ENCODE assay signal across 20 cellular contexts in the genomic region with DNA sequence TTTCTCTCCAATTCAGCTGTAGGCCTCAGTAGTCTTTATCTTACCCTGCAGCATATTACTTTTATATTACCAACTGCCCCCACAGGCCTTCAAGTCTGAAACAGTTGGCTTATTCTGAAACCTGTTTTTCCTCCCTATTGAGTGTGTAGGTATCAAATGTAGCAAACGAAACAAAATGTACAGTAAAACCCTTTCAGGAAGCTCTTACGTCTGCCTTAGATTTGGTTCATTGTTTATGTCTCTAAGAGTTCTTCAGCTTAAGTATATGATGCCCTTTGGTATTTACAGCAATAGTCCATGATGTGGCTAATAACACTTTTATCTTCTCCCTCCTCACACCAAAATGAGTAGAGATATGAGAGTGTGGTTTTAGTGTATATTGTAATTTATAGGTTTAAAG.
A peak's percentile ranks its signal among the peaks of the same experiment; 100 is the strongest.
DNase-seq lines count a peak whose midpoint lies in the region; ATAC-seq, FAIRE-seq and TF ChIP-seq lines count a peak whose summit lies in the region.
"Had no signal": no experiment of that assay in that cellular context is flagged by ENCODE, and none has a peak within 500 bp of the region (broad histone marks: within the 10 kb centered on the region; RNA-seq: fewer than 3 reads in every experiment).

No MANE protein-coding gene starts in this region.

- DNase-seq in activated CD4-positive, alpha-beta T cell treated with anti-CD3 and anti-CD28 coated beads, Interleukin-2, amount 10 ng/mL, durations not matched to agents 24 days and 14 days = no peak
- DNase-seq in activated CD4-positive, alpha-beta T cell treated with anti-CD3 and anti-CD28 coated beads, Interleukin-2, amount 50 U/mL, for 1 hour = no peak
- DNase-seq in Peyer's patch = no peak
- no peak for DNase-seq in activated naive CD8-positive, alpha-beta T cell treated with anti-CD3 and anti-CD28 coated beads, Interleukin-2, amount 50 U/mL, for 24 hours
- DNase-seq in stimulated activated naive B cell treated with anti-CD40 and anti-IgM and Interleukin-4, amounts not matched to agents 10 μg/mL and 1 μg/mL and 100 μg/mL, for 72 hours = no peak
- DNase-seq in MG63 = no peak
- no peak for DNase-seq in urothelium cell line (ENCODE audit: low spot score)
- DNase-seq in stimulated activated CD4-positive, alpha-beta T cell treated with anti-CD3 and anti-CD28 coated beads, Interleukin-4, amount 100 ng/mL, for 1 hour = no peak
- DNase-seq: activated CD8-positive, alpha-beta memory T cell treated with anti-CD3 and anti-CD28 coated beads for 24 hours; DMS79; esophagus squamous epithelium; NCI-H1092; NCI-H2171; stimulated activated CD4-positive, alpha-beta T cell treated with anti-CD3 and anti-CD28 coated beads, Interleukin-4, amount 100 ng/mL, for 4 hours; stimulated activated CD8-positive, alpha-beta memory T cell treated with anti-CD3 and anti-CD28 coated beads, Interleukin-4, amount 100 ng/mL, for 48 hours; transverse colon had no signal

- FAIRE-seq in urothelium cell line (lab: Jason Lieb, UNC) = no peak

- intact Hi-C loops in activated CD4-positive, alpha-beta T cell treated with anti-CD3 and anti-CD28 coated beads, Interleukin-2, amount 10 ng/mL, durations not matched to agents 24 days and 14 days (cut with micrococcal nuclease) = loop anchor here (1.0 kb wide), 1 partner anchor 8 kb away; no protein-coding TSS in a partner anchor

- peaks cover 0 to 24% (median 10%) of the 10 kb centered on the region in 4 donors for H3K4me1 ChIP-seq in Peyer's patch
- H3K4me1 ChIP-seq: parathyroid adenoma had no signal

- H3K9me3 Mint-ChIP-seq in activated CD4-positive, alpha-beta T cell treated with anti-CD3 and anti-CD28 coated beads, Interleukin-2, amount 10 ng/mL, durations not matched to agents 24 days and 14 days = no peaks in the 10 kb centered on the region
- H3K9me3 Mint-ChIP-seq in activated naive CD8-positive, alpha-beta T cell treated with anti-CD3 and anti-CD28 coated beads, Interleukin-2, amount 50 U/mL, for 24 hours = no peaks in the 10 kb centered on the region
- no peaks in the 10 kb centered on the region for H3K9me3 Mint-ChIP-seq in stimulated activated naive B cell treated with anti-CD40 and anti-IgM and Interleukin-4, amounts not matched to agents 10 μg/mL and 1 μg/mL and 100 μg/mL, for 72 hours

- peak overlapping the region; percentile 81 for H3K27ac Mint-ChIP-seq in activated CD4-positive, alpha-beta T cell treated with anti-CD3 and anti-CD28 coated beads, Interleukin-2, amount 10 ng/mL, durations not matched to agents 24 days and 14 days
- peak overlapping the region; percentile 94 for H3K27ac Mint-ChIP-seq in activated naive CD8-positive, alpha-beta T cell treated with anti-CD3 and anti-CD28 coated beads, Interleukin-2, amount 50 U/mL, for 24 hours
- peak overlapping the region; percentile 39 for H3K27ac Mint-ChIP-seq in stimulated activated naive B cell treated with anti-CD40 and anti-IgM and Interleukin-4, amounts not matched to agents 10 μg/mL and 1 μg/mL and 100 μg/mL, for 72 hours

- H3K36me3 Mint-ChIP-seq in activated CD4-positive, alpha-beta T cell treated with anti-CD3 and anti-CD28 coated beads, Interleukin-2, amount 10 ng/mL, durations not matched to agents 24 days and 14 days (ENCODE audit: low read depth) = peaks cover 47% of the 10 kb centered on the region
- peaks cover 73% of the 10 kb centered on the region for H3K36me3 Mint-ChIP-seq in activated naive CD8-positive, alpha-beta T cell treated with anti-CD3 and anti-CD28 coated beads, Interleukin-2, amount 50 U/mL, for 24 hours (ENCODE audit: low read depth)
- peaks cover 37 to 65% of the 10 kb centered on the region in 2 donors for H3K36me3 Mint-ChIP-seq in stimulated activated naive B cell treated with anti-CD40 and anti-IgM and Interleukin-4, amounts not matched to agents 10 μg/mL and 1 μg/mL and 100 μg/mL, for 72 hours

- H3K27ac ChIP-seq in Peyer's patch = peak overlapping the region in 3 of 4 donors; percentile 3 to 27 (median 13)
- H3K27ac ChIP-seq: BLaER1 treated with 17β-estradiol and CSF1 and Interleukin-3, amounts not matched to agents 10 nM and 100 nM; esophagus squamous epithelium; KMS-11; parathyroid adenoma; SK-N-MC had no signal

- H3K4me3 Mint-ChIP-seq in activated CD4-positive, alpha-beta T cell treated with anti-CD3 and anti-CD28 coated beads, Interleukin-2, amount 10 ng/mL, durations not matched to agents 24 days and 14 days = peak overlapping the region; percentile 42
- H3K4me3 Mint-ChIP-seq in activated naive CD8-positive, alpha-beta T cell treated with anti-CD3 and anti-CD28 coated beads, Interleukin-2, amount 50 U/mL, for 24 hours = peak overlapping the region; percentile 48
- no peak overlapping the region for H3K4me3 Mint-ChIP-seq in stimulated activated naive B cell treated with anti-CD40 and anti-IgM and Interleukin-4, amounts not matched to agents 10 μg/mL and 1 μg/mL and 100 μg/mL, for 72 hours

- ATAC-seq in activated naive CD8-positive, alpha-beta T cell treated with anti-CD3 and anti-CD28 coated beads, Interleukin-2, amount 50 U/mL, for 24 hours = peak; percentile 76
- no peak for ATAC-seq in stimulated activated naive B cell treated with anti-CD40 and anti-IgM and Interleukin-4, amounts not matched to agents 10 μg/mL and 1 μg/mL and 100 μg/mL, for 72 hours (replicated peaks)

- H3K4me1 Mint-ChIP-seq in activated CD4-positive, alpha-beta T cell treated with anti-CD3 and anti-CD28 coated beads, Interleukin-2, amount 10 ng/mL, durations not matched to agents 24 days and 14 days = peaks cover 78% of the 10 kb centered on the region
- H3K4me1 Mint-ChIP-seq in activated naive CD8-positive, alpha-beta T cell treated with anti-CD3 and anti-CD28 coated beads, Interleukin-2, amount 50 U/mL, for 24 hours = peaks cover 95% of the 10 kb centered on the region
- H3K4me1 Mint-ChIP-seq in stimulated activated naive B cell treated with anti-CD40 and anti-IgM and Interleukin-4, amounts not matched to agents 10 μg/mL and 1 μg/mL and 100 μg/mL, for 72 hours = peaks cover 52 to 85% of the 10 kb centered on the region in 2 donors

- H3K36me3 ChIP-seq in Peyer's patch = no peaks in the 10 kb centered on the region
- H3K36me3 ChIP-seq in MG63 = peaks cover 6% of the 10 kb centered on the region
- H3K36me3 ChIP-seq: esophagus squamous epithelium, transverse colon had no signal

- no peaks in the 10 kb centered on the region for H3K27me3 Mint-ChIP-seq in activated CD4-positive, alpha-beta T cell treated with anti-CD3 and anti-CD28 coated beads, Interleukin-2, amount 10 ng/mL, durations not matched to agents 24 days and 14 days
- no peaks in the 10 kb centered on the region for H3K27me3 Mint-ChIP-seq in activated naive CD8-positive, alpha-beta T cell treated with anti-CD3 and anti-CD28 coated beads, Interleukin-2, amount 50 U/mL, for 24 hours
- no peaks in the 10 kb centered on the region for H3K27me3 Mint-ChIP-seq in stimulated activated naive B cell treated with anti-CD40 and anti-IgM and Interleukin-4, amounts not matched to agents 10 μg/mL and 1 μg/mL and 100 μg/mL, for 72 hours

- TF ChIP-seq POLR2A in Peyer's patch (IDR thresholded peaks at IDR 0.05) = no peak

- no peaks in the 10 kb centered on the region for H3K27me3 ChIP-seq in Peyer's patch
- no peaks in the 10 kb centered on the region for H3K27me3 ChIP-seq in MG63
- H3K27me3 ChIP-seq: BLaER1 treated with 17β-estradiol and CSF1 and Interleukin-3, amounts not matched to agents 10 nM and 100 nM; esophagus squamous epithelium; transverse colon had no signal

- TF ChIP-seq CTCF in Peyer's patch (IDR thresholded peaks at IDR 0.05) = no peak

- no peaks in the 10 kb centered on the region for H3K9me3 ChIP-seq in Peyer's patch
- no peaks in the 10 kb centered on the region for H3K9me3 ChIP-seq in MG63
- H3K9me3 ChIP-seq: esophagus squamous epithelium, transverse colon had no signal

- H3K4me3 ChIP-seq in Peyer's patch (no peak overlapping the region), MG63 (no peak overlapping the region)
- H3K4me3 ChIP-seq: BLaER1 treated with 17β-estradiol and CSF1 and Interleukin-3, amounts not matched to agents 10 nM and 100 nM; esophagus squamous epithelium; SK-N-MC; transverse colon had no signal

Comparison
In these comparisons a context has a peak if more than half of its experiments do, and no peak if none do; other contexts are left out.
1. H3K27ac Mint-ChIP-seq: peak in every context shown above with its lines; median percentile 94 in activated naive CD8-positive, alpha-beta T cell treated with anti-CD3 and anti-CD28 coated beads, Interleukin-2, amount 50 U/mL, for 24 hours; 81 in activated CD4-positive, alpha-beta T cell treated with anti-CD3 and anti-CD28 coated beads, Interleukin-2, amount 10 ng/mL, durations not matched to agents 24 days and 14 days; 39 in stimulated activated naive B cell treated with anti-CD40 and anti-IgM and Interleukin-4, amounts not matched to agents 10 μg/mL and 1 μg/mL and 100 μg/mL, for 72 hours.
2. H3K4me3 Mint-ChIP-seq: peak in activated CD4-positive, alpha-beta T cell treated with anti-CD3 and anti-CD28 coated beads, Interleukin-2, amount 10 ng/mL, durations not matched to agents 24 days and 14 days (single experiment) and activated naive CD8-positive, alpha-beta T cell treated with anti-CD3 and anti-CD28 coated beads, Interleukin-2, amount 50 U/mL, for 24 hours (single experiment); none in stimulated activated naive B cell treated with anti-CD40 and anti-IgM and Interleukin-4, amounts not matched to agents 10 μg/mL and 1 μg/mL and 100 μg/mL, for 72 hours (0 of 2).